13 cellular contexts compared by ENCODE assay signal in the genomic region with DNA sequence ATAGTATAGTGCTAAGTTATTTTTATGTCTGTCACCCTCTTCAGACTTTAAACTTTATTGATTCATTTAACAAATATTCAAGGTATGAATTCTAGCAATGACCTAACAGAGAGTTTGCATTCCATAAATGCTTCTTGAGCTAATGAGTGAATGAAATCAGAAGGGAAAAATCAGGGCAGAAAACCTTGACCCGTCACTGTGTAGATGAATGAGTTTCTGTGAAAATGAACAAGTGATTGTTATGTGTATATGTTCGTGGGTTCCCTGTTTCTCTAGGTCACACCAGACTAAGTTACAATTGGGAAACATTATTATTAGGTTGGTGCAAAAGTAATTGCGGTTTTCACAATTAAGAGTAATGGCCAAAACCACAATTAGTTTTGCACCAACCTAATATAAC. TPM values are rescaled to one million over a fixed set of nuclear protein-coding genes. Genes with fewer than 3 reads are reported as not detected.
DNase-seq lines count a peak whose midpoint lies in the region; ATAC-seq and TF ChIP-seq lines count a peak whose summit lies in the region.
"Had no signal": no experiment of that assay in that cellular context is flagged by ENCODE, and none has a peak within 500 bp of the region (broad histone marks: within the 10 kb centered on the region; RNA-seq: fewer than 3 reads in every experiment).

No MANE protein-coding gene starts in this region.

- ATAC-seq in GM19452 (IDR thresholded peaks at IDR 0.05; ENCODE audit: unreplicated experiment) (peak; percentile 2), RWPE2 (ENCODE audit: low read depth) (peak; percentile 64; the same call in 2 of the 3 replicates), left lung (peak; percentile 45), GM19328 (IDR thresholded peaks at IDR 0.05; ENCODE audit: unreplicated experiment) (no peak), right cardiac atrium (no peak)

- H3K9me3 ChIP-seq in RWPE2 (ENCODE audit: severe bottlenecking), result no peaks in the 10 kb centered on the region
- no peaks in the 10 kb centered on the region for H3K9me3 ChIP-seq in left lung
- no peaks in the 10 kb centered on the region for H3K9me3 ChIP-seq in hepatocyte (ENCODE audit: low read depth)
- H3K9me3 ChIP-seq in right cardiac atrium (ENCODE audit: control insufficient read depth, low read length), result no peaks in the 10 kb centered on the region
- H3K9me3 ChIP-seq: lower lobe of right lung had no signal

- H3K4me2 ChIP-seq in hepatocyte, result no peak overlapping the region

- no peaks in the 10 kb centered on the region for H3K79me2 ChIP-seq in hepatocyte

- H3K4me1 ChIP-seq in RWPE2 (ENCODE audit: insufficient read depth, poor library complexity, severe bottlenecking) (no peaks in the 10 kb centered on the region), left lung (peaks cover 0 to 55% of the 10 kb centered on the region in 2 donors), hepatocyte (ENCODE audit: insufficient read depth) (no peaks in the 10 kb centered on the region), right cardiac atrium (ENCODE audit: control insufficient read depth, insufficient read depth, low read length) (no peaks in the 10 kb centered on the region)

- H2AFZ ChIP-seq in hepatocyte, result no peak overlapping the region

- no peak for TF ChIP-seq CTCF in AG10803 (conservative IDR thresholded peaks at IDR 0.05; ENCODE audit: low read length)
- no peak for TF ChIP-seq CTCF in RWPE2 (IDR thresholded peaks at IDR 0.05; ENCODE audit: poor library complexity, severe bottlenecking)
- TF ChIP-seq CTCF in left lung (IDR thresholded peaks at IDR 0.05), result no peak
- TF ChIP-seq CTCF in hepatocyte (IDR thresholded peaks at IDR 0.05; ENCODE audit: poor library complexity), result no peak

- no peaks in the 10 kb centered on the region for H3K9me2 ChIP-seq in hepatocyte (replicated peaks; ENCODE audit: insufficient read depth)

- DNase-seq in AG10803 (ENCODE audit: low read depth) (peak; percentile 70), RWPE2 (ENCODE audit: low spot score) (no peak), left lung (no peak), hepatocyte (ENCODE audit: low spot score) (no peak), right cardiac atrium (no peak)
- no peak for DNase-seq in central memory CD4-positive, alpha-beta T cell
- DNase-seq: dermis blood vessel endothelial cell; IMR-90; lower lobe of right lung; posterior cingulate gyrus; stimulated activated CD4-positive, alpha-beta T cell treated with anti-CD3 and anti-CD28 coated beads, Interleukin-4, amount 100 ng/mL, for 1 hour had no signal

- no peaks in the 10 kb centered on the region for H4K20me1 ChIP-seq in hepatocyte (ENCODE audit: insufficient read depth, poor library complexity, severe bottlenecking)

- H3K27ac ChIP-seq in RWPE2 (ENCODE audit: poor library complexity, severe bottlenecking), result no peak overlapping the region
- no peak overlapping the region for H3K27ac ChIP-seq in left lung
- H3K27ac ChIP-seq in hepatocyte, result no peak overlapping the region
- H3K27ac ChIP-seq in right cardiac atrium (ENCODE audit: low read length), result no peak overlapping the region
- H3K27ac ChIP-seq: lower lobe of right lung had no signal

- H3K36me3 ChIP-seq in RWPE2 (ENCODE audit: low read depth) (no peaks in the 10 kb centered on the region), left lung (peaks cover 0 to 19% of the 10 kb centered on the region in 2 donors), hepatocyte (replicated peaks; ENCODE audit: insufficient read depth, low read depth) (no peaks in the 10 kb centered on the region)
- H3K36me3 ChIP-seq: lower lobe of right lung had no signal

- H3K27me3 ChIP-seq in RWPE2 (ENCODE audit: insufficient read depth, poor library complexity, severe bottlenecking) (no peaks in the 10 kb centered on the region), left lung (no peaks in the 10 kb centered on the region), hepatocyte (no peaks in the 10 kb centered on the region), right cardiac atrium (ENCODE audit: control insufficient read depth, insufficient read depth) (no peaks in the 10 kb centered on the region)

- intact Hi-C loops in left lung (cut with DNase I) (no loop called here), right cardiac atrium (cut with DNase I) (no loop called here)

- no peak overlapping the region for H3K4me3 ChIP-seq in AG10803 (ENCODE audit: low read length)
- H3K4me3 ChIP-seq in RWPE2 (ENCODE audit: severe bottlenecking), result no peak overlapping the region
- no peak overlapping the region for H3K4me3 ChIP-seq in left lung
- no peak overlapping the region for H3K4me3 ChIP-seq in hepatocyte
- H3K4me3 ChIP-seq in right cardiac atrium (ENCODE audit: low read length), result no peak overlapping the region
- H3K4me3 ChIP-seq: lower lobe of right lung had no signal

- WGBS in hepatocyte (ENCODE audit: low lambda C conversion rate, missing lambda C conversion rate), result 65% methylated on average over 3 of the region's 3 CpGs
- 61% methylated on average over 3 of the region's 3 CpGs for WGBS in right cardiac atrium

RNA-seq across cellular contexts. Expression of gene APBB1IP, which starts 30.1 kb away (rescaled TPM):
- total RNA-seq in left lung (10 to 100 TPM; 14.3 to 50.0 TPM), hepatocyte (1.1 and 1.6 TPM in 2 replicates), right cardiac atrium (1 to 10 TPM; 5.2 to 8.4 (median 6.9) TPM)
- polyA plus RNA-seq in hepatocyte (1.8 and 2.0 TPM in 2 replicates), right cardiac atrium (2.8 TPM)
- total RNA-seq: IMR-90 had no signal
- polyA plus RNA-seq: IMR-90 had no signal

Comparison
In these comparisons a context has a peak if more than half of its experiments do, and no peak if none do; other contexts are left out.
1. ATAC-seq: peak in GM19452 (single experiment), RWPE2 (single experiment) and left lung (single experiment); none in GM19328 (single experiment) and right cardiac atrium (0 of 2).